Comparison of ENCODE assay signal across 31 cellular contexts in genomic region chr2:150100311-150100710, GRCh38.
"Had no signal": no experiment of that assay in that cellular context is flagged by ENCODE, and none has a peak within 500 bp of the region (broad histone marks: within the 10 kb centered on the region; RNA-seq: fewer than 3 reads in every experiment).

No MANE protein-coding gene starts in this region.

- H3K36me3 Mint-ChIP-seq: mesothelial cell of epicardium; naive B cell; natural killer cell treated with Interleukin-12 subunit alpha and Interleukin-12 subunit beta and Interleukin-15 and Interleukin-18, amount 100 ng/mL, for 72 hours; stimulated activated effector memory CD8-positive, alpha-beta T cell treated with anti-CD3 and anti-CD28 coated beads, Interleukin-12 subunit alpha, Interleukin-12 subunit beta, amount 100 ng/mL, for 72 hours; type B pancreatic cell had no signal

- H3K4me1 Mint-ChIP-seq: naive B cell; stimulated activated effector memory CD8-positive, alpha-beta T cell treated with anti-CD3 and anti-CD28 coated beads, Interleukin-12 subunit alpha, Interleukin-12 subunit beta, amount 100 ng/mL, for 72 hours had no signal

- H3K4me3 ChIP-seq: colonic mucosa, gastrocnemius medialis, heart right ventricle, left lung, mucosa of descending colon, right atrium auricular region, smooth muscle cell, stomach, testis, tibial artery had no signal

- H3K27ac Mint-ChIP-seq: dendritic cell treated with granulocyte-macrophage colony-stimulating factor and Interleukin-4, amounts not matched to agents 40 ng/mL and 50 ng/mL, for 4 days; endodermal cell; mesothelial cell of epicardium; naive B cell; natural killer cell treated with Interleukin-12 subunit alpha and Interleukin-12 subunit beta and Interleukin-15 and Interleukin-18, amount 100 ng/mL, for 72 hours; progenitor cell of endocrine pancreas; stimulated activated effector memory CD8-positive, alpha-beta T cell treated with anti-CD3 and anti-CD28 coated beads, Interleukin-12 subunit alpha, Interleukin-12 subunit beta, amount 100 ng/mL, for 72 hours; type B pancreatic cell had no signal

- DNase-seq: colonic mucosa; effector CD8-positive, alpha-beta T cell; endodermal cell; foreskin fibroblast; gastrocnemius medialis; heart right ventricle; left cardiac atrium; left lung; mesenchymal stem cell; mucosa of descending colon; naive B cell; stimulated activated CD4-positive, alpha-beta T cell treated with anti-CD3 and anti-CD28 coated beads, Interleukin-12 subunit alpha, Interleukin-12 subunit beta, amount 100 ng/mL, for 4 hours; stimulated activated CD4-positive, alpha-beta T cell treated with anti-CD3 and anti-CD28 coated beads, Interleukin-1b, Interleukin-23, amount 100 ng/mL, for 48 hours; stimulated activated CD4-positive, alpha-beta T cell treated with anti-CD3 and anti-CD28 coated beads, Interleukin-4, amount 100 ng/mL, for 24 hours; stimulated activated naive CD4-positive, alpha-beta T cell treated with Interleukin-2 at 50 U/mL for 16 hours; stomach; testis; tibial artery had no signal

- ATAC-seq: esophagus mucosa; gastrocnemius medialis; heart right ventricle; left cardiac atrium; left lung; mucosa of descending colon; natural killer cell treated with Interleukin-12 subunit alpha and Interleukin-12 subunit beta and Interleukin-15 and Interleukin-18, amount 100 ng/mL, for 72 hours; sciatic nerve; stimulated activated effector memory CD8-positive, alpha-beta T cell treated with anti-CD3 and anti-CD28 coated beads, Interleukin-12 subunit alpha, Interleukin-12 subunit beta, amount 100 ng/mL, for 72 hours had no signal

- H3K4me1 ChIP-seq: colonic mucosa, gastrocnemius medialis, parathyroid adenoma, testis, tibial artery had no signal

- H3K4me3 Mint-ChIP-seq: dendritic cell treated with granulocyte-macrophage colony-stimulating factor and Interleukin-4, amounts not matched to agents 40 ng/mL and 50 ng/mL, for 4 days; endodermal cell; mesothelial cell of epicardium; naive B cell; natural killer cell treated with Interleukin-12 subunit alpha and Interleukin-12 subunit beta and Interleukin-15 and Interleukin-18, amount 100 ng/mL, for 72 hours; neural crest cell; stimulated activated effector memory CD8-positive, alpha-beta T cell treated with anti-CD3 and anti-CD28 coated beads, Interleukin-12 subunit alpha, Interleukin-12 subunit beta, amount 100 ng/mL, for 72 hours; type B pancreatic cell had no signal

- H3K27ac ChIP-seq: colonic mucosa, epithelial cell of prostate, gastrocnemius medialis, heart right ventricle, left lung, parathyroid adenoma, right atrium auricular region, stomach, testis, tibial artery had no signal

- H3K36me3 ChIP-seq: colonic mucosa, gastrocnemius medialis, heart right ventricle, left lung, right atrium auricular region, stomach, tibial artery had no signal

- H3K9me3 ChIP-seq: colonic mucosa, gastrocnemius medialis, heart right ventricle, left lung, mucosa of descending colon, right atrium auricular region, stomach, testis, tibial artery had no signal

- H3K27me3 Mint-ChIP-seq: dendritic cell treated with granulocyte-macrophage colony-stimulating factor and Interleukin-4, amounts not matched to agents 40 ng/mL and 50 ng/mL, for 4 days; naive B cell; natural killer cell treated with Interleukin-12 subunit alpha and Interleukin-12 subunit beta and Interleukin-15 and Interleukin-18, amount 100 ng/mL, for 72 hours; progenitor cell of endocrine pancreas; type B pancreatic cell had no signal

- H3K9me3 Mint-ChIP-seq: stimulated activated effector memory CD8-positive, alpha-beta T cell treated with anti-CD3 and anti-CD28 coated beads, Interleukin-12 subunit alpha, Interleukin-12 subunit beta, amount 100 ng/mL, for 72 hours; type B pancreatic cell had no signal

- H3K27me3 ChIP-seq: colonic mucosa, gastrocnemius medialis, heart right ventricle, left lung, right atrium auricular region, stomach, testis, tibial artery had no signal
